15 cellular contexts compared by ENCODE assay signal in genomic region chrX:151985955-151986354, GRCh38. TPM values are rescaled to one million over a fixed set of nuclear protein-coding genes. Genes with fewer than 3 reads are reported as not detected.
DNase-seq lines count a peak whose midpoint lies in the region; ATAC-seq and TF ChIP-seq lines count a peak whose summit lies in the region.
"Had no signal": no experiment of that assay in that cellular context is flagged by ENCODE, and none has a peak within 500 bp of the region (broad histone marks: within the 10 kb centered on the region; RNA-seq: fewer than 3 reads in every experiment).

No MANE protein-coding gene starts in this region.

- H3K4me3 ChIP-seq in SJSA1 (no peak overlapping the region), fibroblast of lung (replicated peaks in 1 of 4; ENCODE audit: control extremely low read depth in 1 of 4, insufficient read depth in 1 of 4, low read depth in 3 of 4, low read length in 4 of 4) (no peak overlapping the region), MM.1S (ENCODE audit: low read length) (no peak overlapping the region)
- H3K4me3 ChIP-seq: psoas muscle had no signal

- peak overlapping the region; percentile 96 for H3K27ac ChIP-seq in SJSA1
- no peak overlapping the region for H3K27ac ChIP-seq in fibroblast of lung (ENCODE audit: insufficient read depth, low read length)
- H3K27ac ChIP-seq in MM.1S (ENCODE audit: low read length): no peak overlapping the region
- H3K27ac ChIP-seq: psoas muscle had no signal

- intact Hi-C loops in activated T-helper 1 cell treated with anti-CD3 and anti-CD28 coated beads, Interleukin-12 subunit alpha, Interleukin-12 subunit beta, Interleukin-2, Interleukin-4 antibody, amounts not matched to agents 30 ng/mL and 10 ng/mL and 1 ng/mL, durations not matched to agents 14 hours and 24 hours and 36 hours (cut with micrococcal nuclease): no loop called here

- TF ChIP-seq CTCF in fibroblast of lung (conservative IDR thresholded peaks at IDR 0.05 in 1 of 2, IDR thresholded peaks at IDR 0.05 in 1 of 2; ENCODE audit: low read depth in 1 of 2, low read length in 2 of 2) (no peak), MM.1S (IDR thresholded peaks at IDR 0.05; ENCODE audit: low read length) (no peak)

- no peaks in the 10 kb centered on the region for H3K27me3 Mint-ChIP-seq in activated T-helper 1 cell treated with anti-CD3 and anti-CD28 coated beads, Interleukin-12 subunit alpha, Interleukin-12 subunit beta, Interleukin-2, Interleukin-4 antibody, amounts not matched to agents 30 ng/mL and 10 ng/mL and 1 ng/mL, durations not matched to agents 14 hours and 24 hours and 36 hours (ENCODE audit: insufficient read depth)
- H3K27me3 Mint-ChIP-seq: stimulated activated naive CD8-positive, alpha-beta T cell treated with anti-CD3 and anti-CD28 coated beads, Interleukin-15, amount 100 ng/mL, for 72 hours had no signal

- ATAC-seq in activated naive CD4-positive, alpha-beta T cell treated with anti-CD3 and anti-CD28 coated beads, Interleukin-2, amount 50 U/mL, for 72 hours: no peak
- ATAC-seq: stimulated activated naive CD8-positive, alpha-beta T cell treated with anti-CD3 and anti-CD28 coated beads, Interleukin-15, amount 100 ng/mL, for 72 hours had no signal

- H3K4me3 Mint-ChIP-seq in activated T-helper 1 cell treated with anti-CD3 and anti-CD28 coated beads, Interleukin-12 subunit alpha, Interleukin-12 subunit beta, Interleukin-2, Interleukin-4 antibody, amounts not matched to agents 30 ng/mL and 10 ng/mL and 1 ng/mL, durations not matched to agents 14 hours and 24 hours and 36 hours: no peak overlapping the region
- H3K4me3 Mint-ChIP-seq: activated T-cell treated with anti-CD3 and anti-CD28 coated beads, Interleukin-2, amount 50 U/mL, for 24 hours; stimulated activated naive CD8-positive, alpha-beta T cell treated with anti-CD3 and anti-CD28 coated beads, Interleukin-15, amount 100 ng/mL, for 72 hours had no signal

- H4K20me1 ChIP-seq in fibroblast of lung (ENCODE audit: control insufficient read depth, extremely low read depth, insufficient read depth, low read length) (no peaks in the 10 kb centered on the region), MM.1S (ENCODE audit: insufficient read depth, low read length) (no peaks in the 10 kb centered on the region)

- peaks cover 66% of the 10 kb centered on the region for H3K4me1 ChIP-seq in SJSA1 (replicated peaks)
- peaks cover 3% of the 10 kb centered on the region for H3K4me1 ChIP-seq in fibroblast of lung (ENCODE audit: control insufficient read depth, extremely low read depth, insufficient read depth, low read length)
- H3K4me1 ChIP-seq in MM.1S (ENCODE audit: low read length): no peaks in the 10 kb centered on the region
- H3K4me1 ChIP-seq: psoas muscle had no signal

- H3K36me3 Mint-ChIP-seq in activated T-helper 1 cell treated with anti-CD3 and anti-CD28 coated beads, Interleukin-12 subunit alpha, Interleukin-12 subunit beta, Interleukin-2, Interleukin-4 antibody, amounts not matched to agents 30 ng/mL and 10 ng/mL and 1 ng/mL, durations not matched to agents 14 hours and 24 hours and 36 hours (ENCODE audit: low read depth): no peaks in the 10 kb centered on the region
- H3K36me3 Mint-ChIP-seq in activated naive CD4-positive, alpha-beta T cell treated with anti-CD3 and anti-CD28 coated beads, Interleukin-2, amount 50 U/mL, for 72 hours: no peaks in the 10 kb centered on the region

- H3K79me2 ChIP-seq in fibroblast of lung (ENCODE audit: control insufficient read depth, insufficient read depth, low read length) (no peaks in the 10 kb centered on the region), MM.1S (ENCODE audit: low read length) (no peaks in the 10 kb centered on the region)

- no peaks in the 10 kb centered on the region for H3K36me3 ChIP-seq in SJSA1
- H3K36me3 ChIP-seq in fibroblast of lung (ENCODE audit: control insufficient read depth, insufficient read depth, low read length): no peaks in the 10 kb centered on the region
- no peaks in the 10 kb centered on the region for H3K36me3 ChIP-seq in MM.1S (replicated peaks; ENCODE audit: insufficient read depth, low read length)

- H3K4me2 ChIP-seq in fibroblast of lung (ENCODE audit: extremely low read depth, insufficient read depth, low read length): no peak overlapping the region
- H3K4me2 ChIP-seq in MM.1S (ENCODE audit: low read depth, low read length): no peak overlapping the region

- H2AFZ ChIP-seq in fibroblast of lung (ENCODE audit: low read length) (no peak overlapping the region), MM.1S (ENCODE audit: low read length) (no peak overlapping the region)

- no peaks in the 10 kb centered on the region for H3F3A ChIP-seq in MM.1S (ENCODE audit: insufficient read depth, low read length)

- no peak overlapping the region for H3K27ac Mint-ChIP-seq in activated T-helper 1 cell treated with anti-CD3 and anti-CD28 coated beads, Interleukin-12 subunit alpha, Interleukin-12 subunit beta, Interleukin-2, Interleukin-4 antibody, amounts not matched to agents 30 ng/mL and 10 ng/mL and 1 ng/mL, durations not matched to agents 14 hours and 24 hours and 36 hours
- no peak overlapping the region for H3K27ac Mint-ChIP-seq in activated naive CD4-positive, alpha-beta T cell treated with anti-CD3 and anti-CD28 coated beads, Interleukin-2, amount 50 U/mL, for 72 hours
- H3K27ac Mint-ChIP-seq: activated T-cell treated with anti-CD3 and anti-CD28 coated beads, Interleukin-2, amount 50 U/mL, for 24 hours; stimulated activated naive CD8-positive, alpha-beta T cell treated with anti-CD3 and anti-CD28 coated beads, Interleukin-15, amount 100 ng/mL, for 72 hours had no signal

- H3K9me2 ChIP-seq in MM.1S (replicated peaks; ENCODE audit: insufficient read depth, low read length): no peaks in the 10 kb centered on the region

- DNase-seq in GM03348 (ENCODE audit: low spot score): peak; percentile 38
- DNase-seq in SJSA1 (ENCODE audit: low read depth in 1 of 2, low spot score in 2 of 2): peak; percentile 36 to 56
- DNase-seq in fibroblast of lung (ENCODE audit: low read depth in 2 of 2): peak; percentile 9 to 55
- peak; percentile 54 for DNase-seq in renal cortical epithelial cell (ENCODE audit: low read depth)
- DNase-seq in activated T-helper 1 cell treated with anti-CD3 and anti-CD28 coated beads, Interleukin-12 subunit alpha, Interleukin-12 subunit beta, Interleukin-2, Interleukin-4 antibody, amounts not matched to agents 30 ng/mL and 10 ng/mL and 1 ng/mL, durations not matched to agents 14 hours and 24 hours and 36 hours (ENCODE audit: low spot score): no peak
- no peak for DNase-seq in activated naive CD4-positive, alpha-beta T cell treated with anti-CD3 and anti-CD28 coated beads, Interleukin-2, amount 50 U/mL, for 72 hours (ENCODE audit: low spot score in 2 of 2)
- no peak for DNase-seq in MM.1S
- DNase-seq in stimulated activated CD8-positive, alpha-beta memory T cell treated with anti-CD3 and anti-CD28 coated beads, Interleukin-4, amount 100 ng/mL, for 48 hours: no peak
- DNase-seq: activated T-cell treated with anti-CD3 and anti-CD28 coated beads, Interleukin-2, amount 50 U/mL, for 24 hours; aorta; NCI-H1105; NCI-H526 treated with DMSO at 0.1 percent for 48 hours; stimulated activated CD4-positive, alpha-beta T cell treated with anti-CD3 and anti-CD28 coated beads, Interleukin-4, amount 100 ng/mL, for 4 hours; stimulated activated naive CD8-positive, alpha-beta T cell treated with anti-CD3 and anti-CD28 coated beads, Interleukin-15, amount 100 ng/mL, for 72 hours had no signal

- H3K9me3 ChIP-seq in SJSA1 (replicated peaks) (no peaks in the 10 kb centered on the region), fibroblast of lung (ENCODE audit: control insufficient read depth, insufficient read depth, low read depth, low read length) (no peaks in the 10 kb centered on the region), MM.1S (replicated peaks; ENCODE audit: insufficient read depth, low read length) (no peaks in the 10 kb centered on the region)
- H3K9me3 ChIP-seq: psoas muscle had no signal

- H3K9ac ChIP-seq in fibroblast of lung (ENCODE audit: insufficient read depth, low read length) (no peak overlapping the region), MM.1S (ENCODE audit: low read length) (no peak overlapping the region)

- no peaks in the 10 kb centered on the region for H3K4me1 Mint-ChIP-seq in activated T-helper 1 cell treated with anti-CD3 and anti-CD28 coated beads, Interleukin-12 subunit alpha, Interleukin-12 subunit beta, Interleukin-2, Interleukin-4 antibody, amounts not matched to agents 30 ng/mL and 10 ng/mL and 1 ng/mL, durations not matched to agents 14 hours and 24 hours and 36 hours (ENCODE audit: low read depth)
- H3K4me1 Mint-ChIP-seq: stimulated activated naive CD8-positive, alpha-beta T cell treated with anti-CD3 and anti-CD28 coated beads, Interleukin-15, amount 100 ng/mL, for 72 hours had no signal

- H3K27me3 ChIP-seq in SJSA1 (replicated peaks) (no peaks in the 10 kb centered on the region), fibroblast of lung (ENCODE audit: control insufficient read depth, insufficient read depth, low read length) (no peaks in the 10 kb centered on the region), MM.1S (replicated peaks; ENCODE audit: insufficient read depth, low read length) (no peaks in the 10 kb centered on the region)

- no peaks in the 10 kb centered on the region for H3K9me3 Mint-ChIP-seq in activated T-helper 1 cell treated with anti-CD3 and anti-CD28 coated beads, Interleukin-12 subunit alpha, Interleukin-12 subunit beta, Interleukin-2, Interleukin-4 antibody, amounts not matched to agents 30 ng/mL and 10 ng/mL and 1 ng/mL, durations not matched to agents 14 hours and 24 hours and 36 hours
- H3K9me3 Mint-ChIP-seq in activated naive CD4-positive, alpha-beta T cell treated with anti-CD3 and anti-CD28 coated beads, Interleukin-2, amount 50 U/mL, for 72 hours: peaks cover 0 to 3% of the 10 kb centered on the region in 2 donors
- H3K9me3 Mint-ChIP-seq: activated T-cell treated with anti-CD3 and anti-CD28 coated beads, Interleukin-2, amount 50 U/mL, for 24 hours had no signal

RNA-seq across cellular contexts. Expression of gene GABRE, which starts 11.5 kb away (rescaled TPM):
- total RNA-seq in SJSA1 (2014; rRNA removed; shearing (Covaris generic)): 9.8 and 17.1 TPM in 2 replicates
- total RNA-seq in fibroblast of lung (3.8 and 23.1 TPM in 2 replicates), renal cortical epithelial cell (0.52 and 11.2 TPM in 2 replicates)
- 2.0 and 2.1 TPM in 2 replicates for polyA plus RNA-seq in fibroblast of lung
- polyA plus RNA-seq in fibroblast of lung (2012): 0.88 and 1.2 TPM in 2 replicates
- polyA minus RNA-seq in fibroblast of lung (ENCODE audit: low replicate concordance): 1.1 TPM in 1 of 2 replicates, not detected in the other
- not detected in 2 replicates for total RNA-seq in activated T-helper 1 cell treated with anti-CD3 and anti-CD28 coated beads, Interleukin-12 subunit alpha, Interleukin-12 subunit beta, Interleukin-2, Interleukin-4 antibody, amounts not matched to agents 30 ng/mL and 10 ng/mL and 1 ng/mL, durations not matched to agents 14 hours and 24 hours and 36 hours
- not detected for total RNA-seq in activated naive CD4-positive, alpha-beta T cell treated with anti-CD3 and anti-CD28 coated beads, Interleukin-2, amount 50 U/mL, for 72 hours

Comparison
In these comparisons a context has a peak if more than half of its experiments do, and no peak if none do; other contexts are left out.
1. DNase-seq: peak in GM03348 (single experiment), SJSA1 (2 of 2), fibroblast of lung (2 of 2) and renal cortical epithelial cell (single experiment); none in activated T-helper 1 cell treated with anti-CD3 and anti-CD28 coated beads, Interleukin-12 subunit alpha, Interleukin-12 subunit beta, Interleukin-2, Interleukin-4 antibody, amounts not matched to agents 30 ng/mL and 10 ng/mL and 1 ng/mL, durations not matched to agents 14 hours and 24 hours and 36 hours (single experiment), activated naive CD4-positive, alpha-beta T cell treated with anti-CD3 and anti-CD28 coated beads, Interleukin-2, amount 50 U/mL, for 72 hours (0 of 2), MM.1S (single experiment) and stimulated activated CD8-positive, alpha-beta memory T cell treated with anti-CD3 and anti-CD28 coated beads, Interleukin-4, amount 100 ng/mL, for 48 hours (single experiment).